ENCODE assay signal across 25 cellular contexts in genomic region chr2:238134393-238134785, GRCh38. TPM values are rescaled to one million over a fixed set of nuclear protein-coding genes. Genes with fewer than 3 reads are reported as not detected.
DNase-seq lines count a peak whose midpoint lies in the region; ATAC-seq and TF ChIP-seq lines count a peak whose summit lies in the region.
"Had no signal": no experiment of that assay in that cellular context is flagged by ENCODE, and none has a peak within 500 bp of the region (broad histone marks: within the 10 kb centered on the region; RNA-seq: fewer than 3 reads in every experiment).

No MANE protein-coding gene starts in this region.

- ATAC-seq in GM21529 (IDR thresholded peaks at IDR 0.05; ENCODE audit: unreplicated experiment), result no peak

- no peak overlapping the region for H3K27ac ChIP-seq in BLaER1 treated with 17β-estradiol and CSF1 and Interleukin-3, amounts not matched to agents 10 nM and 100 nM
- no peak overlapping the region for H3K27ac ChIP-seq in osteoblast (ENCODE audit: low read depth, low read length)
- H3K27ac ChIP-seq: 22Rv1, PC-9 had no signal

- DNase-seq in NCI-H2171 treated with DMSO at 0.1 percent for 48 hours (lab: John Stamatoyannopoulos, UW) (peak; percentile 1), NCI-H2171 (lab: John Stamatoyannopoulos, UW) (no peak), islet precursor cell (peak; percentile 37), osteoblast (ENCODE audit: insufficient read length, low spot score, missing footprints) (peak; percentile 81), COLO668 (lab: John Stamatoyannopoulos, UW; ENCODE audit: unreplicated experiment) (no peak), NCI-H1417 (lab: John Stamatoyannopoulos, UW) (no peak)
- DNase-seq: CD4-positive, CD25-positive, alpha-beta regulatory T cell; H9; KBM-7; MV-4-11; NCI-H1105; NCI-H146; NCI-H1930; NCI-H2107; NCI-H446 treated with DMSO at 0.1 percent for 48 hours; NCI-H526 treated with DMSO at 0.1 percent for 48 hours; PC-9; SHP77 had no signal

- H3K79me2 ChIP-seq in osteoblast (ENCODE audit: insufficient read depth, low read length), result no peaks in the 10 kb centered on the region

- H4K20me1 ChIP-seq in BLaER1 treated with 17β-estradiol and CSF1 and Interleukin-3, amounts not matched to agents 10 nM and 100 nM, result peaks cover 0 to 4% (median 0%) of the 10 kb centered on the region in 11 experiments; a peak in 1 of 22 replicates
- H4K20me1 ChIP-seq in osteoblast (ENCODE audit: insufficient read depth, low read length), result no peaks in the 10 kb centered on the region

- peak overlapping the region in 7 of 11 experiments; percentile 18 to 88 (median 78); a peak in 4 of 22 replicates for H3K4me2 ChIP-seq in BLaER1 treated with 17β-estradiol and CSF1 and Interleukin-3, amounts not matched to agents 10 nM and 100 nM
- no peak overlapping the region for H3K4me2 ChIP-seq in osteoblast (ENCODE audit: insufficient read depth, low read length)
- H3K4me2 ChIP-seq: GM23338, PC-9 had no signal

- H3K27me3 ChIP-seq in BLaER1 treated with 17β-estradiol and CSF1 and Interleukin-3, amounts not matched to agents 10 nM and 100 nM, result peaks cover 0 to 21% (median 0%) of the 10 kb centered on the region in 11 experiments; a peak in 8 of 22 replicates
- no peaks in the 10 kb centered on the region for H3K27me3 ChIP-seq in osteoblast (ENCODE audit: insufficient read depth, low read length)

- TF ChIP-seq CTCF in osteoblast (IDR thresholded peaks at IDR 0.05; ENCODE audit: extremely low read depth, low read depth, low read length), result no peak

- H3K4me1 ChIP-seq in BLaER1 treated with 17β-estradiol and CSF1 and Interleukin-3, amounts not matched to agents 10 nM and 100 nM, result peaks cover 57 to 86% (median 81%) of the 10 kb centered on the region in 10 experiments
- H3K4me1 ChIP-seq in osteoblast (ENCODE audit: insufficient read depth, low read length), result no peaks in the 10 kb centered on the region

- H3K9me3 ChIP-seq in BLaER1 treated with 17β-estradiol and CSF1 and Interleukin-3, amounts not matched to agents 10 nM and 100 nM (replicated peaks in 1 of 11), result no peaks in the 10 kb centered on the region
- H3K9me3 ChIP-seq in osteoblast (ENCODE audit: low read depth, low read length), result no peaks in the 10 kb centered on the region

- no peak overlapping the region for H3K9ac ChIP-seq in BLaER1 treated with 17β-estradiol and CSF1 and Interleukin-3, amounts not matched to agents 10 nM and 100 nM

- H3K36me3 ChIP-seq in BLaER1 treated with 17β-estradiol and CSF1 and Interleukin-3, amounts not matched to agents 10 nM and 100 nM, result no peaks in the 10 kb centered on the region
- H3K36me3 ChIP-seq in osteoblast (ENCODE audit: insufficient read depth, low read length), result no peaks in the 10 kb centered on the region

- H3K4me3 ChIP-seq in BLaER1 treated with 17β-estradiol and CSF1 and Interleukin-3, amounts not matched to agents 10 nM and 100 nM, result no peak overlapping the region
- no peak overlapping the region for H3K4me3 ChIP-seq in osteoblast (ENCODE audit: insufficient read depth, low read length)
- H3K4me3 ChIP-seq: GM23338, PC-9 had no signal

- no peak overlapping the region for H2AFZ ChIP-seq in osteoblast (ENCODE audit: low read length)
- H2AFZ ChIP-seq: GM23338, PC-9 had no signal

RNA-seq across cellular contexts. Expression of gene KLHL30, which starts 4.1 kb away (rescaled TPM):
- total RNA-seq in osteoblast, result under 0.01 TPM in 2 replicates
- total RNA-seq: B cell; CD4-positive, CD25-positive, alpha-beta regulatory T cell; H9; RPMI7951 had no signal

RNA-seq across cellular contexts. Expression of gene ERFE, which starts 24.4 kb away (rescaled TPM):
- 0.88 and 1.8 TPM in 2 replicates for total RNA-seq in osteoblast
- total RNA-seq: CD4-positive, CD25-positive, alpha-beta regulatory T cell had no signal

RNA-seq across cellular contexts. Expression of gene ESPNL, which starts 34.2 kb away (rescaled TPM):
- 1.8 and 9.8 TPM in 2 replicates for total RNA-seq in osteoblast
- total RNA-seq: CD4-positive, CD25-positive, alpha-beta regulatory T cell; MCF 10A had no signal

Comparison
In these comparisons a context has a peak if more than half of its experiments do, and no peak if none do; other contexts are left out.
1. DNase-seq: peak in NCI-H2171 treated with DMSO at 0.1 percent for 48 hours (single experiment), islet precursor cell (single experiment) and osteoblast (single experiment); none in NCI-H2171 (single experiment), COLO668 (single experiment) and NCI-H1417 (0 of 3).